In the genomic region with DNA sequence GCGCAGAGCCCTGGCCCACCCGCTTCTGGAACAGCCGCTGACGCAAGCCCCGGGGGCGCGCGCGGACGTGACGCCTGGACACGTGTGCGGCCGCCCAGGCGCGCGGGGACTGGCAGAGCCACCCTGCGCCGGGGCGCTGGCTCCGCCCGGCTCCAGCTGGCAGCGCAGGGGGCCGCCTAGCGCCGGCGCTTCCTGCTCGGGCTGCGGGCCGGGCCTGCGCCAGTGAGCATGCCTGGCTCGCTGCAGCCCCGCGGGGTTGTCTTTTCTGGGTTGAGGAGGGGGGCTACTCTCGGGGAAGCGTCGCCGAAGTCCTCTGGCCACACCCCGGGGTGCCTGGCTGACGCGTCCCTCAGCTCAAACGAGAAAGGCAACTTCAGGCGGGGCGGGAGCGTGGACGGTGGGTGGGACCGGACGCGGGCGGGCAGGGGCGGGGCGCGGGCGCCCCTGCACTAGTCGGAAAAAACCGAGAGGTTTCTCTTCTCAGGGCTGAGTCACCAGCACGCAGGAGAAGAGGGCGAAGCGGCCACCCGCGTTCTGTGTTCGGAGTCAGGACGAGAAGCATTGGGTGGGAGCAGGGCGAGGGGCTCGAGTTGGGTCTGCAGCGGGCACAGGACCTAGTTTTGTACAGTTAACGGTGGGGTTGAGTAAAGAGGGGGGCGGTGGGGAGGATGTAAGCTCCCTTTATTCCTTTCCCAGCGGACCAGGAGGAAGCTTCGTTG, we compare ENCODE assay signal across 8 cellular contexts. TPM values are rescaled to one million over a fixed set of nuclear protein-coding genes. Genes with fewer than 3 reads are reported as not detected.
DNase-seq lines count a peak whose midpoint lies in the region; ATAC-seq, FAIRE-seq and TF ChIP-seq lines count a peak whose summit lies in the region.

A gene with protein sequence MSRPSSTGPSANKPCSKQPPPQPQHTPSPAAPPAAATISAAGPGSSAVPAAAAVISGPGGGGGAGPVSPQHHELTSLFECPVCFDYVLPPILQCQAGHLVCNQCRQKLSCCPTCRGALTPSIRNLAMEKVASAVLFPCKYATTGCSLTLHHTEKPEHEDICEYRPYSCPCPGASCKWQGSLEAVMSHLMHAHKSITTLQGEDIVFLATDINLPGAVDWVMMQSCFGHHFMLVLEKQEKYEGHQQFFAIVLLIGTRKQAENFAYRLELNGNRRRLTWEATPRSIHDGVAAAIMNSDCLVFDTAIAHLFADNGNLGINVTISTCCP (minus strand): TSS at position 48 of the 719 bp plus-strand sequence. CDS start 320 bp downstream, outside the sequence.

- no peaks in the 10 kb centered on the region for H3K9me3 Mint-ChIP-seq in progenitor cell of endocrine pancreas (ENCODE audit: low read depth)

- peak within 1 kb of the TSS; percentile 94 for H3K4me3 Mint-ChIP-seq in progenitor cell of endocrine pancreas (ENCODE audit: low read depth)

- TF ChIP-seq POLR2A in GM12891 (IDR thresholded peaks at IDR 0.05; ENCODE audit: low read depth, low read length) = peak; percentile 78
- peak; percentile 20 to 94 for TF ChIP-seq POLR2A in adrenal gland (IDR thresholded peaks at IDR 0.05)

- no peaks in the 10 kb centered on the region for H3K27me3 ChIP-seq in adrenal gland
- no peaks in the 10 kb centered on the region for H3K27me3 ChIP-seq in heart right ventricle
- no peaks in the 10 kb centered on the region for H3K27me3 ChIP-seq in upper lobe of right lung

- H3K4me1 ChIP-seq in adrenal gland (replicated peaks in 1 of 2) (peaks cover 20 to 38% of the 10 kb centered on the region in 2 donors), heart right ventricle (peaks cover 4 to 47% (median 33%) of the 10 kb centered on the region in 9 donors), upper lobe of right lung (peaks cover 25% of the 10 kb centered on the region)

- H3K36me3 ChIP-seq in adrenal gland (replicated peaks in 1 of 2) = no peaks in the 10 kb centered on the region
- peaks cover 0 to 12% (median 0%) of the 10 kb centered on the region in 9 donors for H3K36me3 ChIP-seq in heart right ventricle
- no peaks in the 10 kb centered on the region for H3K36me3 ChIP-seq in upper lobe of right lung

- peaks cover 27% of the 10 kb centered on the region for H3K4me1 Mint-ChIP-seq in progenitor cell of endocrine pancreas (ENCODE audit: low read depth)

- TF ChIP-seq CTCF in adrenal gland (IDR thresholded peaks at IDR 0.05) = peak in 1 of 6 experiments; percentile 9
- TF ChIP-seq CTCF in heart right ventricle (IDR thresholded peaks at IDR 0.05) = no peak
- no peak for TF ChIP-seq CTCF in progenitor cell of endocrine pancreas (IDR thresholded peaks at IDR 0.05; ENCODE audit: unreplicated experiment)
- TF ChIP-seq CTCF in upper lobe of right lung (IDR thresholded peaks at IDR 0.05) = no peak

- H3K4me3 ChIP-seq in adrenal gland = peak within 1 kb of the TSS; percentile 39 to 78 (median 75)
- H3K4me3 ChIP-seq in heart right ventricle = peak within 1 kb of the TSS; percentile 64 to 100 (median 81)
- peak within 1 kb of the TSS; percentile 81 for H3K4me3 ChIP-seq in upper lobe of right lung

- peak; percentile 69 for DNase-seq in GM12891 (ENCODE audit: insufficient read length, low spot score)
- DNase-seq in NCI-H1417 treated with DMSO at 0.1 percent for 48 hours (lab: John Stamatoyannopoulos, UW) = peak; percentile 85
- peak; percentile 84 to 96 (median 91) for DNase-seq in T-helper 1 cell
- peak; percentile 95 to 97 (median 96) for DNase-seq in adrenal gland
- DNase-seq in heart right ventricle = peak; percentile 92 to 93
- DNase-seq in progenitor cell of endocrine pancreas (ENCODE audit: low spot score, unreplicated experiment) = peak; percentile 71
- peak; percentile 96 for DNase-seq in upper lobe of right lung

- peaks cover 9% of the 10 kb centered on the region for H3K27me3 Mint-ChIP-seq in progenitor cell of endocrine pancreas

- H3K27ac ChIP-seq in adrenal gland (peak within 1 kb of the TSS; percentile 98 to 99 (median 98)), heart right ventricle (peak within 1 kb of the TSS; percentile 94 to 99 (median 97)), upper lobe of right lung (peak within 1 kb of the TSS; percentile 97)

- FAIRE-seq in GM12891 (lab: Jason Lieb, UNC) = peak; percentile 86

- H3K27ac Mint-ChIP-seq in progenitor cell of endocrine pancreas = peak within 1 kb of the TSS; percentile 99

- ATAC-seq in HG02759 (IDR thresholded peaks at IDR 0.05; ENCODE audit: unreplicated experiment) (peak; percentile 69), heart right ventricle (peak; percentile 90 to 97 (median 94)), upper lobe of right lung (peak; percentile 94)

- intact Hi-C loops in adrenal gland (cut with DNase I) (no loop called here), heart right ventricle (cut with DNase I) (loop anchor here in 5 of 10 donors (2.0 to 10.0 kb wide), 6 partner anchors 36 to 216 kb away; a partner anchor contains a TSS), upper lobe of right lung (cut with DNase I) (no loop called here)

- peaks cover under 1% of the 10 kb centered on the region for H3K36me3 Mint-ChIP-seq in progenitor cell of endocrine pancreas (ENCODE audit: insufficient read depth)

- 1 to 3% (median 1%) methylated on average over 14 to 70 of the region's 70 CpGs for WGBS in adrenal gland, 4 donors
- WGBS in heart right ventricle, 2 donors = 0 to 1% methylated on average over 69 to 70 of the region's 70 CpGs

- no peaks in the 10 kb centered on the region for H3K9me3 ChIP-seq in adrenal gland (replicated peaks in 1 of 3)
- H3K9me3 ChIP-seq in heart right ventricle = no peaks in the 10 kb centered on the region
- no peaks in the 10 kb centered on the region for H3K9me3 ChIP-seq in upper lobe of right lung

TF ChIP-seq in GM12891, 5 proteins besides CTCF, POLR2A, EP300 and RAD21:
- TF ChIP-seq PAX5 (IDR thresholded peaks at IDR 0.05; ENCODE audit: insufficient read depth, low read length, severe bottlenecking) (no peak), POLR2AphosphoS5 (IDR thresholded peaks at IDR 0.05; ENCODE audit: low read depth, low read length) (peak; percentile 60; the same call in 1 of the 2 replicates), TAF1 (IDR thresholded peaks at IDR 0.05; ENCODE audit: low read depth, low read length) (peak; percentile 40)
TF ChIP-seq in GM12891: peak in this region for 2.

RNA-seq across cellular contexts. Expression of the gene that starts here (rescaled TPM):
- polyA plus RNA-seq in GM12891 (2012; ENCODE audit: low read depth, missing spikeins) = 7.3 TPM
- 100 to 1,000 TPM in 6 of 8 donors, 10 to 100 TPM in 2; 59.8 to 216 (median 121) TPM for total RNA-seq in adrenal gland
- polyA plus RNA-seq in adrenal gland = 10 to 100 TPM; 22.1 to 75.6 (median 24.3) TPM
- 10 to 100 TPM; 11.5 to 30.7 (median 20.8) TPM for total RNA-seq in heart right ventricle
- polyA plus RNA-seq in heart right ventricle = 10 to 100 TPM in 1 of 2 donors, 1 to 10 TPM in 1; 6.1 to 16.0 TPM
- 14.4 and 17.9 TPM in 2 replicates for total RNA-seq in progenitor cell of endocrine pancreas
- total RNA-seq in upper lobe of right lung = 16.9 TPM

Comparison
In these comparisons a context has a peak if more than half of its experiments do, and no peak if none do; other contexts are left out.
1. Peak in every context shown above with its lines: DNase-seq, ATAC-seq, H3K4me3 ChIP-seq and H3K27ac ChIP-seq.